ENCODE assay signal across 23 cellular contexts in genomic region chr1:174324493-174324892, GRCh38.
"Had no signal": no experiment of that assay in that cellular context is flagged by ENCODE, and none has a peak within 500 bp of the region (broad histone marks: within the 10 kb centered on the region; RNA-seq: fewer than 3 reads in every experiment).

No MANE protein-coding gene starts in this region.

- H3K27me3 Mint-ChIP-seq: activated CD8-positive, alpha-beta memory T cell treated with anti-CD3 and anti-CD28 coated beads, Interleukin-2, amount 10 ng/mL, durations not matched to agents 7 days and 5 days; activated naive CD4-positive, alpha-beta T cell treated with anti-CD3 and anti-CD28 coated beads, Interleukin-2, amount 50 U/mL, for 24 hours; naive thymus-derived CD8-positive, alpha-beta T cell; progenitor cell of endocrine pancreas; type B pancreatic cell had no signal

- ATAC-seq: activated CD8-positive, alpha-beta memory T cell treated with anti-CD3 and anti-CD28 coated beads, Interleukin-2, amount 10 ng/mL, durations not matched to agents 7 days and 5 days; foreskin keratinocyte; left lobe of liver; lower lobe of right lung; naive thymus-derived CD8-positive, alpha-beta T cell had no signal

- H3K27ac ChIP-seq: adrenal gland, ascending aorta, brain microvascular endothelial cell, foreskin keratinocyte, lower lobe of right lung, spleen, thoracic aorta, vagina had no signal

- H3K4me1 ChIP-seq: adrenal gland, ascending aorta, foreskin keratinocyte, lower lobe of right lung, vagina had no signal

- H3K4me3 ChIP-seq: adrenal gland, ascending aorta, lower lobe of right lung, spleen, thoracic aorta, vagina had no signal

- H3K27ac Mint-ChIP-seq: activated naive CD4-positive, alpha-beta T cell treated with anti-CD3 and anti-CD28 coated beads, Interleukin-2, amount 50 U/mL, for 24 hours; progenitor cell of endocrine pancreas; type B pancreatic cell had no signal

- H3K27me3 ChIP-seq: adrenal gland, ascending aorta, brain microvascular endothelial cell, foreskin keratinocyte, spleen, vagina had no signal

- H3K4me3 Mint-ChIP-seq: activated CD8-positive, alpha-beta memory T cell treated with anti-CD3 and anti-CD28 coated beads, Interleukin-2, amount 10 ng/mL, durations not matched to agents 7 days and 5 days; activated naive CD4-positive, alpha-beta T cell treated with anti-CD3 and anti-CD28 coated beads, Interleukin-2, amount 50 U/mL, for 24 hours; type B pancreatic cell had no signal

- DNase-seq: activated CD4-positive, alpha-beta T cell treated with anti-CD3 and anti-CD28 coated beads for 4 hours; activated CD4-positive, alpha-beta T cell treated with anti-CD3 and anti-CD28 coated beads, Interleukin-2, amount 50 U/mL, for 48 hours; activated CD4-positive, CD25-positive, alpha-beta regulatory T cell; activated CD8-positive, alpha-beta memory T cell treated with anti-CD3 and anti-CD28 coated beads, Interleukin-2, amount 10 ng/mL, durations not matched to agents 7 days and 5 days; activated gamma-delta T cell treated with Interleukin-2 at 50 U/mL for 16 hours; activated T-cell treated with anti-CD3 and anti-CD28 coated beads for 4 hours; adrenal gland; brain microvascular endothelial cell; dermis blood vessel endothelial cell; effector CD8-positive, alpha-beta T cell; foreskin keratinocyte; lower lobe of right lung; naive thymus-derived CD8-positive, alpha-beta T cell; spleen; stimulated activated CD4-positive, alpha-beta T cell treated with anti-CD3 and anti-CD28 coated beads, Interleukin-4, amount 100 ng/mL, for 1 hour; stimulated activated naive CD4-positive, alpha-beta T cell treated with Interleukin-2 at 50 U/mL for 16 hours had no signal

- H3K36me3 ChIP-seq: adrenal gland, brain microvascular endothelial cell, lower lobe of right lung, thoracic aorta had no signal
